2 cellular contexts compared by ENCODE assay signal in the genomic region with DNA sequence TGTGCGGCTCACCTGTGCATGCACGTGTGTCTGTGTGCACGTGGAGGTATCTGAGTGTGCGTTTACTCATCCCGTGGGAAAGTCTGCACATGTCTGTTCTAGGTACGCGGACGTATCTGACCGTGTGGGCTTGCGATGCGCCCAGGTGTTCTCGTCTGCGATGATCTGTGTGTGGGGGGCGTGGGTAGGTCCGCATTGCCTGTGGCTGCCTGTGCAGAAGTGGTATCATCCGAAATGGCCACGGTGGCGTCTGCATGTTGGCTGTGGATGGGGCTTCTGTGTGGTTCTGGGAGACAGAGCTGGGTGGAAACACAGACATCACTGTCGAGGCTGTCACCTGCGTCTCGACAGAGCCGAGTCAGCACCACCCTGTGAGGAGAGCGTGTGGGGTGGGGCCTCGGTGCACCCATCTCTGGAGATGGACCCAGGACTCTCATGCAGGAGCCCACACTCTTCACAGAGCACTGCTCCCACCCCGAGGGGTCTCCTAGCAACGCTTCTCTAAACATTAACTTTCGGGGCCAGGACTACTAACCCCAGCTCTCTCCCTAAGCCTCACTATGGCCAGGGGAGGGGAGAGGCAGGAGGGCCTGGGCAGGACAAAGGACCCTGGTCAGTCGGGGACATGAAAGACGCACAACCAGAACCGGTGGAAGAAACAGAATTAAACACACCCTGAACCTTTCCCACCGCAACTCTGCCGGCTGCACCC.
TF ChIP-seq lines count a peak whose summit lies in the region.

No MANE protein-coding gene starts in this region.

TF ChIP-seq in HepG2, 621 proteins besides CTCF, POLR2A, EP300 and RAD21 (continues in another document):
- TF ChIP-seq, protein P1, sequence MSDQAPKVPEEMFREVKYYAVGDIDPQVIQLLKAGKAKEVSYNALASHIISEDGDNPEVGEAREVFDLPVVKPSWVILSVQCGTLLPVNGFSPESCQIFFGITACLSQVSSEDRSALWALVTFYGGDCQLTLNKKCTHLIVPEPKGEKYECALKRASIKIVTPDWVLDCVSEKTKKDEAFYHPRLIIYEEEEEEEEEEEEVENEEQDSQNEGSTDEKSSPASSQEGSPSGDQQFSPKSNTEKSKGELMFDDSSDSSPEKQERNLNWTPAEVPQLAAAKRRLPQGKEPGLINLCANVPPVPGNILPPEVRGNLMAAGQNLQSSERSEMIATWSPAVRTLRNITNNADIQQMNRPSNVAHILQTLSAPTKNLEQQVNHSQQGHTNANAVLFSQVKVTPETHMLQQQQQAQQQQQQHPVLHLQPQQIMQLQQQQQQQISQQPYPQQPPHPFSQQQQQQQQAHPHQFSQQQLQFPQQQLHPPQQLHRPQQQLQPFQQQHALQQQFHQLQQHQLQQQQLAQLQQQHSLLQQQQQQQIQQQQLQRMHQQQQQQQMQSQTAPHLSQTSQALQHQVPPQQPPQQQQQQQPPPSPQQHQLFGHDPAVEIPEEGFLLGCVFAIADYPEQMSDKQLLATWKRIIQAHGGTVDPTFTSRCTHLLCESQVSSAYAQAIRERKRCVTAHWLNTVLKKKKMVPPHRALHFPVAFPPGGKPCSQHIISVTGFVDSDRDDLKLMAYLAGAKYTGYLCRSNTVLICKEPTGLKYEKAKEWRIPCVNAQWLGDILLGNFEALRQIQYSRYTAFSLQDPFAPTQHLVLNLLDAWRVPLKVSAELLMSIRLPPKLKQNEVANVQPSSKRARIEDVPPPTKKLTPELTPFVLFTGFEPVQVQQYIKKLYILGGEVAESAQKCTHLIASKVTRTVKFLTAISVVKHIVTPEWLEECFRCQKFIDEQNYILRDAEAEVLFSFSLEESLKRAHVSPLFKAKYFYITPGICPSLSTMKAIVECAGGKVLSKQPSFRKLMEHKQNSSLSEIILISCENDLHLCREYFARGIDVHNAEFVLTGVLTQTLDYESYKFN (CRISPR knock-in tag; conservative IDR thresholded peaks at IDR 0.05): peak; percentile 45
- TF ChIP-seq ZNF652 (CRISPR knock-in tag; IDR thresholded peaks at IDR 0.05; ENCODE audit: borderline replicate concordance, low read depth) (no peak), IRF2 (CRISPR knock-in tag; IDR thresholded peaks at IDR 0.05) (no peak), ZNF619 (CRISPR knock-in tag; IDR thresholded peaks at IDR 0.05) (no peak), MTA1 (CRISPR knock-in tag; IDR thresholded peaks at IDR 0.05; ENCODE audit: borderline replicate concordance) (0 out of 2 replicates have a peak, but pooled peaks have one; percentile 28), TCF12 (IDR thresholded peaks at IDR 0.05) (no peak), TCF12 (CRISPR knock-in tag; IDR thresholded peaks at IDR 0.05) (no peak), TCF7 (IDR thresholded peaks at IDR 0.05; ENCODE audit: low read depth) (0 out of 2 replicates have a peak, but pooled peaks have one; percentile 25), RFX3 (CRISPR knock-in tag; IDR thresholded peaks at IDR 0.05) (peak; percentile 31; the same call in 1 of the 2 replicates), SAP130 (CRISPR knock-in tag; IDR thresholded peaks at IDR 0.05; ENCODE audit: low read depth) (0 out of 2 replicates have a peak, but pooled peaks have one; percentile 13), RFX1 (IDR thresholded peaks at IDR 0.05) (peak; percentile 68; the same call in 1 of the 2 replicates), HNF4A (CRISPR knock-in tag; IDR thresholded peaks at IDR 0.05) (0 out of 2 replicates have a peak, but pooled peaks have one; percentile 4), DNMT1 (CRISPR knock-in tag; IDR thresholded peaks at IDR 0.05) (0 out of 2 replicates have a peak, but pooled peaks have one; percentile 71), ZBTB38 (CRISPR knock-in tag; IDR thresholded peaks at IDR 0.05) (peak; percentile 77)
- TF ChIP-seq, protein P2, sequence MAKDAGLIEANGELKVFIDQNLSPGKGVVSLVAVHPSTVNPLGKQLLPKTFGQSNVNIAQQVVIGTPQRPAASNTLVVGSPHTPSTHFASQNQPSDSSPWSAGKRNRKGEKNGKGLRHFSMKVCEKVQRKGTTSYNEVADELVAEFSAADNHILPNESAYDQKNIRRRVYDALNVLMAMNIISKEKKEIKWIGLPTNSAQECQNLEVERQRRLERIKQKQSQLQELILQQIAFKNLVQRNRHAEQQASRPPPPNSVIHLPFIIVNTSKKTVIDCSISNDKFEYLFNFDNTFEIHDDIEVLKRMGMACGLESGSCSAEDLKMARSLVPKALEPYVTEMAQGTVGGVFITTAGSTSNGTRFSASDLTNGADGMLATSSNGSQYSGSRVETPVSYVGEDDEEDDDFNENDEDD (CRISPR knock-in tag; IDR thresholded peaks at IDR 0.05; ENCODE audit: borderline replicate concordance): 0 out of 2 replicates have a peak, but pooled peaks have one; percentile 13
- TF ChIP-seq, protein P3, sequence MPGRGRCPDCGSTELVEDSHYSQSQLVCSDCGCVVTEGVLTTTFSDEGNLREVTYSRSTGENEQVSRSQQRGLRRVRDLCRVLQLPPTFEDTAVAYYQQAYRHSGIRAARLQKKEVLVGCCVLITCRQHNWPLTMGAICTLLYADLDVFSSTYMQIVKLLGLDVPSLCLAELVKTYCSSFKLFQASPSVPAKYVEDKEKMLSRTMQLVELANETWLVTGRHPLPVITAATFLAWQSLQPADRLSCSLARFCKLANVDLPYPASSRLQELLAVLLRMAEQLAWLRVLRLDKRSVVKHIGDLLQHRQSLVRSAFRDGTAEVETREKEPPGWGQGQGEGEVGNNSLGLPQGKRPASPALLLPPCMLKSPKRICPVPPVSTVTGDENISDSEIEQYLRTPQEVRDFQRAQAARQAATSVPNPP (CRISPR knock-in tag; IDR thresholded peaks at IDR 0.05): no peak
- TF ChIP-seq, protein P4, sequence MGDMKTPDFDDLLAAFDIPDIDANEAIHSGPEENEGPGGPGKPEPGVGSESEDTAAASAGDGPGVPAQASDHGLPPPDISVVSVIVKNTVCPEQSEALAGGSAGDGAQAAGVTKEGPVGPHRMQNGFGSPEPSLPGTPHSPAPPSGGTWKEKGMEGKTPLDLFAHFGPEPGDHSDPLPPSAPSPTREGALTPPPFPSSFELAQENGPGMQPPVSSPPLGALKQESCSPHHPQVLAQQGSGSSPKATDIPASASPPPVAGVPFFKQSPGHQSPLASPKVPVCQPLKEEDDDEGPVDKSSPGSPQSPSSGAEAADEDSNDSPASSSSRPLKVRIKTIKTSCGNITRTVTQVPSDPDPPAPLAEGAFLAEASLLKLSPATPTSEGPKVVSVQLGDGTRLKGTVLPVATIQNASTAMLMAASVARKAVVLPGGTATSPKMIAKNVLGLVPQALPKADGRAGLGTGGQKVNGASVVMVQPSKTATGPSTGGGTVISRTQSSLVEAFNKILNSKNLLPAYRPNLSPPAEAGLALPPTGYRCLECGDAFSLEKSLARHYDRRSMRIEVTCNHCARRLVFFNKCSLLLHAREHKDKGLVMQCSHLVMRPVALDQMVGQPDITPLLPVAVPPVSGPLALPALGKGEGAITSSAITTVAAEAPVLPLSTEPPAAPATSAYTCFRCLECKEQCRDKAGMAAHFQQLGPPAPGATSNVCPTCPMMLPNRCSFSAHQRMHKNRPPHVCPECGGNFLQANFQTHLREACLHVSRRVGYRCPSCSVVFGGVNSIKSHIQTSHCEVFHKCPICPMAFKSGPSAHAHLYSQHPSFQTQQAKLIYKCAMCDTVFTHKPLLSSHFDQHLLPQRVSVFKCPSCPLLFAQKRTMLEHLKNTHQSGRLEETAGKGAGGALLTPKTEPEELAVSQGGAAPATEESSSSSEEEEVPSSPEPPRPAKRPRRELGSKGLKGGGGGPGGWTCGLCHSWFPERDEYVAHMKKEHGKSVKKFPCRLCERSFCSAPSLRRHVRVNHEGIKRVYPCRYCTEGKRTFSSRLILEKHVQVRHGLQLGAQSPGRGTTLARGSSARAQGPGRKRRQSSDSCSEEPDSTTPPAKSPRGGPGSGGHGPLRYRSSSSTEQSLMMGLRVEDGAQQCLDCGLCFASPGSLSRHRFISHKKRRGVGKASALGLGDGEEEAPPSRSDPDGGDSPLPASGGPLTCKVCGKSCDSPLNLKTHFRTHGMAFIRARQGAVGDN (CRISPR knock-in tag; IDR thresholded peaks at IDR 0.05): peak; percentile 37; the same call in 1 of the 2 replicates

TF ChIP-seq in WTC11, 78 proteins besides CTCF, POLR2A, EP300 and RAD21:
- TF ChIP-seq, protein P5, sequence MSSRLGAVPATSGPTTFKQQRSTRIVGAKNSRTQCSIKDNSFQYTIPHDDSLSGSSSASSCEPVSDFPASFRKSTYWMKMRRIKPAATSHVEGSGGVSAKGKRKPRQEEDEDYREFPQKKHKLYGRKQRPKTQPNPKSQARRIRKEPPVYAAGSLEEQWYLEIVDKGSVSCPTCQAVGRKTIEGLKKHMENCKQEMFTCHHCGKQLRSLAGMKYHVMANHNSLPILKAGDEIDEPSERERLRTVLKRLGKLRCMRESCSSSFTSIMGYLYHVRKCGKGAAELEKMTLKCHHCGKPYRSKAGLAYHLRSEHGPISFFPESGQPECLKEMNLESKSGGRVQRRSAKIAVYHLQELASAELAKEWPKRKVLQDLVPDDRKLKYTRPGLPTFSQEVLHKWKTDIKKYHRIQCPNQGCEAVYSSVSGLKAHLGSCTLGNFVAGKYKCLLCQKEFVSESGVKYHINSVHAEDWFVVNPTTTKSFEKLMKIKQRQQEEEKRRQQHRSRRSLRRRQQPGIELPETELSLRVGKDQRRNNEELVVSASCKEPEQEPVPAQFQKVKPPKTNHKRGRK (CRISPR knock-in tag; IDR thresholded peaks at IDR 0.05; ENCODE audit: borderline replicate concordance): no peak
- TF ChIP-seq, protein P6, sequence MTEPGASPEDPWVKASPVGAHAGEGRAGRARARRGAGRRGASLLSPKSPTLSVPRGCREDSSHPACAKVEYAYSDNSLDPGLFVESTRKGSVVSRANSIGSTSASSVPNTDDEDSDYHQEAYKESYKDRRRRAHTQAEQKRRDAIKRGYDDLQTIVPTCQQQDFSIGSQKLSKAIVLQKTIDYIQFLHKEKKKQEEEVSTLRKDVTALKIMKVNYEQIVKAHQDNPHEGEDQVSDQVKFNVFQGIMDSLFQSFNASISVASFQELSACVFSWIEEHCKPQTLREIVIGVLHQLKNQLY (CRISPR knock-in tag; IDR thresholded peaks at IDR 0.05): no peak
- no peak for TF ChIP-seq MYBL2 (CRISPR knock-in tag; IDR thresholded peaks at IDR 0.05)
